ENCODE assay signal across 19 cellular contexts in genomic region chr18:9365406-9365805, GRCh38. TPM values are rescaled to one million over a fixed set of nuclear protein-coding genes. Genes with fewer than 3 reads are reported as not detected.
DNase-seq lines count a peak whose midpoint lies in the region; ATAC-seq and TF ChIP-seq lines count a peak whose summit lies in the region.
"Had no signal": no experiment of that assay in that cellular context is flagged by ENCODE, and none has a peak within 500 bp of the region (broad histone marks: within the 10 kb centered on the region; RNA-seq: fewer than 3 reads in every experiment).

No MANE protein-coding gene starts in this region.

- no peak for TF ChIP-seq CTCF in neural progenitor cell (IDR thresholded peaks at IDR 0.05)

- H3K36me3 Mint-ChIP-seq in central memory CD8-positive, alpha-beta T cell (ENCODE audit: insufficient read depth) = peaks cover 7% of the 10 kb centered on the region
- peaks cover 33% of the 10 kb centered on the region for H3K36me3 Mint-ChIP-seq in neural progenitor cell

- no peaks in the 10 kb centered on the region for H4K20me1 ChIP-seq in Karpas-422 (ENCODE audit: insufficient read depth, low read depth, low read length)
- no peaks in the 10 kb centered on the region for H4K20me1 ChIP-seq in neural progenitor cell (ENCODE audit: low read depth)

- H3K27ac Mint-ChIP-seq in central memory CD8-positive, alpha-beta T cell (ENCODE audit: low read depth) = peak overlapping the region; percentile 13
- H3K27ac Mint-ChIP-seq in neural progenitor cell = no peak overlapping the region
- H3K27ac Mint-ChIP-seq: activated CD4-positive, alpha-beta T cell treated with anti-CD3 and anti-CD28 coated beads, Interleukin-2, amount 10 ng/mL, durations not matched to agents 7 days and 5 days; activated CD8-positive, alpha-beta memory T cell treated with anti-CD3 and anti-CD28 coated beads, Interleukin-2, amount 10 ng/mL, durations not matched to agents 7 days and 5 days; activated T-helper 1 cell treated with anti-CD3 and anti-CD28 coated beads, Interleukin-12 subunit alpha, Interleukin-12 subunit beta, Interleukin-2, Interleukin-4 antibody, amounts not matched to agents 30 ng/mL and 10 ng/mL and 1 ng/mL, durations not matched to agents 14 hours and 24 hours and 36 hours; T-cell had no signal

- H3K79me2 ChIP-seq in Karpas-422 (ENCODE audit: low read length) (peaks cover 46% of the 10 kb centered on the region), neural progenitor cell (ENCODE audit: low read depth) (no peaks in the 10 kb centered on the region)

- peaks cover 11% of the 10 kb centered on the region for H3K4me1 ChIP-seq in Karpas-422 (ENCODE audit: low read length)
- H3K4me1 ChIP-seq in neural progenitor cell = no peaks in the 10 kb centered on the region

- H3K4me3 Mint-ChIP-seq in central memory CD8-positive, alpha-beta T cell = no peak overlapping the region
- H3K4me3 Mint-ChIP-seq in neural progenitor cell = no peak overlapping the region
- H3K4me3 Mint-ChIP-seq: activated CD4-positive, alpha-beta T cell treated with anti-CD3 and anti-CD28 coated beads, Interleukin-2, amount 10 ng/mL, durations not matched to agents 7 days and 5 days; activated CD8-positive, alpha-beta memory T cell treated with anti-CD3 and anti-CD28 coated beads, Interleukin-2, amount 10 ng/mL, durations not matched to agents 7 days and 5 days; activated T-helper 1 cell treated with anti-CD3 and anti-CD28 coated beads, Interleukin-12 subunit alpha, Interleukin-12 subunit beta, Interleukin-2, Interleukin-4 antibody, amounts not matched to agents 30 ng/mL and 10 ng/mL and 1 ng/mL, durations not matched to agents 14 hours and 24 hours and 36 hours; brain; immature natural killer cell; T-cell had no signal

- H2AFZ ChIP-seq in Karpas-422 (ENCODE audit: low read length) (no peak overlapping the region), neural progenitor cell (replicated peaks) (no peak overlapping the region)

- no peak overlapping the region for H3K27ac ChIP-seq in Karpas-422 (ENCODE audit: low read length)
- H3K27ac ChIP-seq in neural progenitor cell = no peak overlapping the region
- H3K27ac ChIP-seq: coronary artery had no signal

- no peak overlapping the region for H3K4me3 ChIP-seq in Karpas-422 (ENCODE audit: low read length)
- no peak overlapping the region for H3K4me3 ChIP-seq in neural progenitor cell
- H3K4me3 ChIP-seq: coronary artery, prostate gland had no signal

- H3K9me2 ChIP-seq in Karpas-422 (replicated peaks; ENCODE audit: insufficient read depth, low read length) = no peaks in the 10 kb centered on the region

- H3F3A ChIP-seq in neural progenitor cell (ENCODE audit: low read depth) = no peaks in the 10 kb centered on the region

- H3K9me3 ChIP-seq in Karpas-422 (ENCODE audit: low read length) = no peaks in the 10 kb centered on the region
- no peaks in the 10 kb centered on the region for H3K9me3 ChIP-seq in neural progenitor cell (ENCODE audit: low read depth)
- H3K9me3 ChIP-seq: prostate gland had no signal

- H3K4me2 ChIP-seq in Karpas-422 (ENCODE audit: low read depth, low read length, poor library complexity, severe bottlenecking) (no peak overlapping the region), neural progenitor cell (no peak overlapping the region)

- no peaks in the 10 kb centered on the region for H3K4me1 Mint-ChIP-seq in central memory CD8-positive, alpha-beta T cell
- H3K4me1 Mint-ChIP-seq in neural progenitor cell = peaks cover 5% of the 10 kb centered on the region
- H3K4me1 Mint-ChIP-seq: activated CD4-positive, alpha-beta T cell treated with anti-CD3 and anti-CD28 coated beads, Interleukin-2, amount 10 ng/mL, durations not matched to agents 7 days and 5 days; activated CD8-positive, alpha-beta memory T cell treated with anti-CD3 and anti-CD28 coated beads, Interleukin-2, amount 10 ng/mL, durations not matched to agents 7 days and 5 days; immature natural killer cell; T-cell had no signal

- peaks cover 15% of the 10 kb centered on the region for H3K36me3 ChIP-seq in Karpas-422 (ENCODE audit: insufficient read depth, low read length)
- no peaks in the 10 kb centered on the region for H3K36me3 ChIP-seq in neural progenitor cell
- H3K36me3 ChIP-seq: prostate gland had no signal

- no peak for ATAC-seq in central memory CD8-positive, alpha-beta T cell (replicated peaks; ENCODE audit: extremely low read depth, poor library complexity, severe bottlenecking)
- ATAC-seq in GM19463 (IDR thresholded peaks at IDR 0.05; ENCODE audit: unreplicated experiment) (no peak), HG03521 (IDR thresholded peaks at IDR 0.05; ENCODE audit: unreplicated experiment) (no peak)
- ATAC-seq: activated CD8-positive, alpha-beta memory T cell treated with anti-CD3 and anti-CD28 coated beads, Interleukin-2, amount 10 ng/mL, durations not matched to agents 7 days and 5 days; activated naive CD4-positive, alpha-beta T cell treated with anti-CD3 and anti-CD28 coated beads, Interleukin-2, amount 50 U/mL, for 72 hours; T-cell had no signal

- H3K9ac ChIP-seq in Karpas-422 (ENCODE audit: low read length) (no peak overlapping the region), neural progenitor cell (no peak overlapping the region)

- H3K27me3 ChIP-seq in Karpas-422 (ENCODE audit: low read length) (no peaks in the 10 kb centered on the region), neural progenitor cell (no peaks in the 10 kb centered on the region)

- no peaks in the 10 kb centered on the region for H3K9me3 Mint-ChIP-seq in central memory CD8-positive, alpha-beta T cell
- H3K9me3 Mint-ChIP-seq in neural progenitor cell = peaks cover 3% of the 10 kb centered on the region
- H3K9me3 Mint-ChIP-seq: activated CD4-positive, alpha-beta T cell treated with anti-CD3 and anti-CD28 coated beads, Interleukin-2, amount 10 ng/mL, durations not matched to agents 7 days and 5 days; activated naive CD4-positive, alpha-beta T cell treated with anti-CD3 and anti-CD28 coated beads, Interleukin-2, amount 50 U/mL, for 72 hours; immature natural killer cell; T-cell had no signal

- H3K27me3 Mint-ChIP-seq in central memory CD8-positive, alpha-beta T cell = no peaks in the 10 kb centered on the region
- H3K27me3 Mint-ChIP-seq in neural progenitor cell (ENCODE audit: insufficient read depth, low read depth) = no peaks in the 10 kb centered on the region
- H3K27me3 Mint-ChIP-seq: activated CD4-positive, alpha-beta T cell treated with anti-CD3 and anti-CD28 coated beads, Interleukin-2, amount 10 ng/mL, durations not matched to agents 7 days and 5 days; activated CD8-positive, alpha-beta memory T cell treated with anti-CD3 and anti-CD28 coated beads, Interleukin-2, amount 10 ng/mL, durations not matched to agents 7 days and 5 days; brain; T-cell had no signal

- DNase-seq in EL = peak; percentile 9
- DNase-seq in M059J (ENCODE audit: low read depth) = peak; percentile 8
- no peak for DNase-seq in central memory CD8-positive, alpha-beta T cell (ENCODE audit: low spot score in 2 of 2)
- peak; percentile 23 for DNase-seq in kidney tubule cell (ENCODE audit: low spot score)
- no peak for DNase-seq in Karpas-422
- DNase-seq in neural progenitor cell (ENCODE audit: low spot score) = no peak
- DNase-seq: activated CD4-positive, alpha-beta T cell treated with anti-CD3 and anti-CD28 coated beads, Interleukin-2, amount 10 ng/mL, durations not matched to agents 7 days and 5 days; activated CD8-positive, alpha-beta memory T cell treated with anti-CD3 and anti-CD28 coated beads, Interleukin-2, amount 10 ng/mL, durations not matched to agents 7 days and 5 days; immature natural killer cell; NCI-H187 treated with DMSO at 0.1 percent for 48 hours; SHP77; T-cell had no signal

RNA-seq across cellular contexts. Expression of gene TWSG1, which starts 30.8 kb away (rescaled TPM):
- 44.7 and 52.8 TPM in 2 replicates for total RNA-seq in M059J (2014; rRNA removed; shearing (Covaris generic))
- total RNA-seq in Karpas-422 (2014; rRNA removed; shearing (Covaris generic); ENCODE audit: low replicate concordance) = 14.6 and 16.0 TPM in 2 replicates
- total RNA-seq in neural progenitor cell (ENCODE audit: low replicate concordance) = 50.5 and 87.9 TPM in 2 replicates

Comparison
In these comparisons a context has a peak if more than half of its experiments do, and no peak if none do; other contexts are left out.
1. DNase-seq: peak in EL (single experiment), M059J (single experiment) and kidney tubule cell (single experiment); none in central memory CD8-positive, alpha-beta T cell (0 of 2), Karpas-422 (single experiment) and neural progenitor cell (single experiment).